In genomic region chr4:24727390-24727789, GRCh38 we compare ENCODE assay signal across 34 cellular contexts.
"Had no signal": no experiment of that assay in that cellular context is flagged by ENCODE, and none has a peak within 500 bp of the region (broad histone marks: within the 10 kb centered on the region; RNA-seq: fewer than 3 reads in every experiment).

No MANE protein-coding gene starts in this region.

- ATAC-seq: Panc1, Right ventricle myocardium inferior, SK-N-SH treated with all-trans-retinoic acid at 6 μM for 48 hours, T-cell had no signal

- H3K4me2 ChIP-seq: PC-9 had no signal

- H3K36me3 Mint-ChIP-seq: T-cell had no signal

- H2AFZ ChIP-seq: PC-9 had no signal

- H3K27me3 ChIP-seq: MG63, SJCRH30 had no signal

- H3K4me3 ChIP-seq: MG63, PC-9, SJCRH30, SK-N-MC had no signal

- DNase-seq: Kasumi-1, MG63, NCI-H1048, NCI-H1092 treated with DMSO at 0.1 percent for 48 hours, NCI-H1105 treated with DMSO at 0.1 percent for 48 hours, NCI-H1417, NCI-H1436, NCI-H146, NCI-H1694, NCI-H187, NCI-H1930, NCI-H2029 treated with DMSO at 0.1 percent for 48 hours, NCI-H2081 treated with DMSO at 0.1 percent for 48 hours, NCI-H2107, NCI-H2171, NCI-H226, NCI-H446 treated with DMSO at 0.1 percent for 48 hours, NCI-H510A, NCI-H524, NCI-H526, NCI-H69, NCI-H748 treated with DMSO at 0.1 percent for 48 hours, NCI-H82, PC-9, SHP77, SIG-M5, SJCRH30, T-cell had no signal

- H3K27ac ChIP-seq: PC-9, RWPE1, SJCRH30, SK-N-MC had no signal

- H3K9me3 Mint-ChIP-seq: T-cell had no signal

- H3K9me3 ChIP-seq: MG63, SJCRH30 had no signal

- H3K36me3 ChIP-seq: MG63, SJCRH30 had no signal

- FAIRE-seq: RCC 7860 had no signal

- H3K4me1 Mint-ChIP-seq: T-cell had no signal

- H3K4me3 Mint-ChIP-seq: T-cell had no signal

- H3K27ac Mint-ChIP-seq: T-cell had no signal
